Comparison of ENCODE assay signal across 10 cellular contexts in the genomic region with DNA sequence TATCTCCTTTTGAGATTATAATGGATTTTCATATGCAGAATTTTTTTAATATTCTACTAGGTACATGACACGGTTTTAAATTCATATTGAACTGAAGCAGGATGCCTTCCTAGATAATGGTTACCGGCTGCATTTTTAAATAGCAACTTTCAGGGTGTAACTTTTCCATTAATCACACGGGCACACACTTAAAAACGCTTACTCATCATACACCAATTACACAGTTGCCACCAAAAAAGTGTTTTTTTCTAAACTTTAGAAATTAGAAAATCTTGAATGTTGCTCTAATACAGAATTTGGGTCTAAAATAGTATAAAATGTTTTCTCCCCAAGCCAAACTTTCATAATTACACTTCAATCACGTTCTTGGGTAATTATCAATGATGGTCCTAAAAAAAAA.
"Had no signal": no experiment of that assay in that cellular context is flagged by ENCODE, and none has a peak within 500 bp of the region (broad histone marks: within the 10 kb centered on the region; RNA-seq: fewer than 3 reads in every experiment).

No MANE protein-coding gene starts in this region.

- H3K4me2 ChIP-seq: KMS-11 had no signal

- H2AFZ ChIP-seq: GM23248 had no signal

- H3K4me3 ChIP-seq: GM23248, HAP-1 had no signal

- FAIRE-seq: HTR-8/SVneo had no signal

- H3K36me3 ChIP-seq: HAP-1 had no signal

- H3K27ac ChIP-seq: GM23248, KMS-11 had no signal

- H3K9me3 ChIP-seq: HAP-1 had no signal

- H3K27ac Mint-ChIP-seq: HFFc6 had no signal

- H3K4me1 ChIP-seq: HAP-1 had no signal

- DNase-seq: GM23248, GOT3, H7, HFFc6, Karpas-422, KBM-7 had no signal

- H3K4me3 Mint-ChIP-seq: HFFc6 had no signal

- H3K9ac ChIP-seq: GM23248, KMS-11 had no signal

- ATAC-seq: HCT116 had no signal
